ENCODE assay signal across 9 cellular contexts in genomic region chr5:62720036-62720441, GRCh38.
DNase-seq lines count a peak whose midpoint lies in the region; ATAC-seq and TF ChIP-seq lines count a peak whose summit lies in the region.
"Had no signal": no experiment of that assay in that cellular context is flagged by ENCODE, and none has a peak within 500 bp of the region (broad histone marks: within the 10 kb centered on the region; RNA-seq: fewer than 3 reads in every experiment).

No MANE protein-coding gene starts in this region.

- H3K4me3 ChIP-seq in AG04450 (ENCODE audit: low read depth, low read length) (no peak overlapping the region), GM12864 (ENCODE audit: low read depth, low read length) (no peak overlapping the region), GM23338 (no peak overlapping the region)
- H3K4me3 ChIP-seq: heart right ventricle had no signal

- H4K20me1 ChIP-seq in GM23338 (replicated peaks; ENCODE audit: insufficient read depth), result no peaks in the 10 kb centered on the region

- no peak overlapping the region for H3K27ac ChIP-seq in AG04450 (ENCODE audit: low read depth, low read length)
- H3K27ac ChIP-seq in GM23338 (ENCODE audit: low read depth), result no peak overlapping the region
- H3K27ac ChIP-seq: heart right ventricle had no signal

- H3K36me3 ChIP-seq in GM23338 (ENCODE audit: insufficient read depth), result no peaks in the 10 kb centered on the region
- H3K36me3 ChIP-seq: heart right ventricle had no signal

- H3K4me2 ChIP-seq in GM23338, result no peak overlapping the region

- peaks cover 31% of the 10 kb centered on the region for H3K4me1 ChIP-seq in GM23338 (ENCODE audit: insufficient read depth)

- peaks cover 2% of the 10 kb centered on the region for H3K27me3 Mint-ChIP-seq in GM23338 (ENCODE audit: insufficient read depth, low read depth, poor library complexity)
- H3K27me3 Mint-ChIP-seq in osteocyte (ENCODE audit: unreplicated experiment), result no peaks in the 10 kb centered on the region

- H3K4me3 Mint-ChIP-seq in GM23338 (no peak overlapping the region), osteocyte (ENCODE audit: unreplicated experiment) (no peak overlapping the region)

- H3K9me3 ChIP-seq in AG04450 (ENCODE audit: control insufficient read depth, insufficient read depth, low read length), result no peaks in the 10 kb centered on the region
- H3K9me3 ChIP-seq: heart right ventricle had no signal

- CTCF ChIA-PET in AG04450 (lab: Charles Lee), result no interaction called here

- H3K4me1 Mint-ChIP-seq in GM23338, result peaks cover 34% of the 10 kb centered on the region
- peaks cover 6% of the 10 kb centered on the region for H3K4me1 Mint-ChIP-seq in osteocyte (ENCODE audit: unreplicated experiment)

- peak; percentile 94 for ATAC-seq in GM23338

- POLR2A ChIA-PET in AG04450 (lab: Yijun Ruan, JAX), result no interaction called here

- H2AFZ ChIP-seq in GM23338, result no peak overlapping the region

- H3K36me3 Mint-ChIP-seq in GM23338 (ENCODE audit: low read depth) (0 out of 3 replicates have a peak, but pooled peaks cover 3% of the 10 kb centered on the region), osteocyte (ENCODE audit: unreplicated experiment) (no peaks in the 10 kb centered on the region)

- no peaks in the 10 kb centered on the region for H3K79me2 ChIP-seq in GM23338 (replicated peaks; ENCODE audit: insufficient read depth)

- H3K27me3 ChIP-seq in AG04450 (ENCODE audit: control insufficient read depth, insufficient read depth, low read length) (no peaks in the 10 kb centered on the region), GM23338 (ENCODE audit: insufficient read depth) (no peaks in the 10 kb centered on the region)
- H3K27me3 ChIP-seq: heart right ventricle had no signal

- DNase-seq in AG04450 (ENCODE audit: low read depth, low spot score), result peak; percentile 11
- DNase-seq in GM12864 (ENCODE audit: low read depth), result peak; percentile 0
- peak; percentile 77 for DNase-seq in GM23338 (ENCODE audit: low spot score)
- DNase-seq in activated T-cell treated with anti-CD3 and anti-CD28 coated beads, Interleukin-2, amount 50 U/mL, for 48 hours, result peak; percentile 25 to 35
- peak; percentile 23 for DNase-seq in medulla oblongata (ENCODE audit: extremely low spot score)
- DNase-seq in osteocyte (ENCODE audit: extremely low spot score, unreplicated experiment), result no peak
- DNase-seq in activated CD4-positive, CD25-positive, alpha-beta regulatory T cell treated with anti-CD3 and anti-CD28 coated beads, Interleukin-2, amount 50 U/mL, for 72 hours, result no peak
- DNase-seq: heart right ventricle had no signal

- peak; percentile 52 for TF ChIP-seq CTCF in AG04450 (IDR thresholded peaks at IDR 0.05; ENCODE audit: low read depth, low read length)
- TF ChIP-seq CTCF in GM12864 (IDR thresholded peaks at IDR 0.05; ENCODE audit: low read depth, low read length, missing control alignments), result peak; percentile 59
- peak; percentile 50 to 60 for TF ChIP-seq CTCF in GM23338 (conservative IDR thresholded peaks at IDR 0.05; ENCODE audit: low read depth in 2 of 2)
- no peak for TF ChIP-seq CTCF in osteocyte (IDR thresholded peaks at IDR 0.05)

- H3K27ac Mint-ChIP-seq in GM23338 (no peak overlapping the region), osteocyte (ENCODE audit: unreplicated experiment) (no peak overlapping the region)

- H3K9me2 ChIP-seq in GM23338 (ENCODE audit: insufficient read depth), result peaks cover 7% of the 10 kb centered on the region

- no peak for TF ChIP-seq EP300 in Ishikawa (IDR thresholded peaks at IDR 0.05; ENCODE audit: borderline replicate concordance)

- H3K9me3 Mint-ChIP-seq in GM23338 (no peaks in the 10 kb centered on the region), osteocyte (ENCODE audit: unreplicated experiment) (no peaks in the 10 kb centered on the region)

- TF ChIP-seq RAD21 in Ishikawa (IDR thresholded peaks at IDR 0.05; ENCODE audit: low read depth), result peak; percentile 41

- no peaks in the 10 kb centered on the region for H3F3A ChIP-seq in GM23338 (replicated peaks; ENCODE audit: low read depth)

TF ChIP-seq in GM23338, 12 proteins besides CTCF, POLR2A, EP300 and RAD21 (continues in another document):
- no peak for TF ChIP-seq NANOG (IDR thresholded peaks at IDR 0.05; ENCODE audit: borderline replicate concordance)
- no peak for TF ChIP-seq JUNB (IDR thresholded peaks at IDR 0.05; ENCODE audit: unreplicated experiment)
- no peak for TF ChIP-seq ZNF114 (CRISPR knock-in tag; IDR thresholded peaks at IDR 0.05)
- TF ChIP-seq STAT1 (IDR thresholded peaks at IDR 0.05; ENCODE audit: unreplicated experiment), result no peak
- no peak for TF ChIP-seq CREB1 (CRISPR knock-in tag; IDR thresholded peaks at IDR 0.05; ENCODE audit: low read depth)
- no peak for TF ChIP-seq ETS1 (IDR thresholded peaks at IDR 0.05)
- no peak for TF ChIP-seq POLR2AphosphoS5 (IDR thresholded peaks at IDR 0.05; ENCODE audit: low read depth)

TF ChIP-seq in Ishikawa, 13 proteins besides CTCF, POLR2A, EP300 and RAD21:
- TF ChIP-seq TEAD4 (IDR thresholded peaks at IDR 0.05) (no peak), NFIC (IDR thresholded peaks at IDR 0.05) (no peak)
- TF ChIP-seq, protein P1, sequence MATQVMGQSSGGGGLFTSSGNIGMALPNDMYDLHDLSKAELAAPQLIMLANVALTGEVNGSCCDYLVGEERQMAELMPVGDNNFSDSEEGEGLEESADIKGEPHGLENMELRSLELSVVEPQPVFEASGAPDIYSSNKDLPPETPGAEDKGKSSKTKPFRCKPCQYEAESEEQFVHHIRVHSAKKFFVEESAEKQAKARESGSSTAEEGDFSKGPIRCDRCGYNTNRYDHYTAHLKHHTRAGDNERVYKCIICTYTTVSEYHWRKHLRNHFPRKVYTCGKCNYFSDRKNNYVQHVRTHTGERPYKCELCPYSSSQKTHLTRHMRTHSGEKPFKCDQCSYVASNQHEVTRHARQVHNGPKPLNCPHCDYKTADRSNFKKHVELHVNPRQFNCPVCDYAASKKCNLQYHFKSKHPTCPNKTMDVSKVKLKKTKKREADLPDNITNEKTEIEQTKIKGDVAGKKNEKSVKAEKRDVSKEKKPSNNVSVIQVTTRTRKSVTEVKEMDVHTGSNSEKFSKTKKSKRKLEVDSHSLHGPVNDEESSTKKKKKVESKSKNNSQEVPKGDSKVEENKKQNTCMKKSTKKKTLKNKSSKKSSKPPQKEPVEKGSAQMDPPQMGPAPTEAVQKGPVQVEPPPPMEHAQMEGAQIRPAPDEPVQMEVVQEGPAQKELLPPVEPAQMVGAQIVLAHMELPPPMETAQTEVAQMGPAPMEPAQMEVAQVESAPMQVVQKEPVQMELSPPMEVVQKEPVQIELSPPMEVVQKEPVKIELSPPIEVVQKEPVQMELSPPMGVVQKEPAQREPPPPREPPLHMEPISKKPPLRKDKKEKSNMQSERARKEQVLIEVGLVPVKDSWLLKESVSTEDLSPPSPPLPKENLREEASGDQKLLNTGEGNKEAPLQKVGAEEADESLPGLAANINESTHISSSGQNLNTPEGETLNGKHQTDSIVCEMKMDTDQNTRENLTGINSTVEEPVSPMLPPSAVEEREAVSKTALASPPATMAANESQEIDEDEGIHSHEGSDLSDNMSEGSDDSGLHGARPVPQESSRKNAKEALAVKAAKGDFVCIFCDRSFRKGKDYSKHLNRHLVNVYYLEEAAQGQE (IDR thresholded peaks at IDR 0.05; ENCODE audit: low read depth), result no peak
- TF ChIP-seq, protein P2, sequence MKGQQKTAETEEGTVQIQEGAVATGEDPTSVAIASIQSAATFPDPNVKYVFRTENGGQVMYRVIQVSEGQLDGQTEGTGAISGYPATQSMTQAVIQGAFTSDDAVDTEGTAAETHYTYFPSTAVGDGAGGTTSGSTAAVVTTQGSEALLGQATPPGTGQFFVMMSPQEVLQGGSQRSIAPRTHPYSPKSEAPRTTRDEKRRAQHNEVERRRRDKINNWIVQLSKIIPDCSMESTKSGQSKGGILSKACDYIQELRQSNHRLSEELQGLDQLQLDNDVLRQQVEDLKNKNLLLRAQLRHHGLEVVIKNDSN (IDR thresholded peaks at IDR 0.05), result peak; percentile 60
- TF ChIP-seq, protein P3, sequence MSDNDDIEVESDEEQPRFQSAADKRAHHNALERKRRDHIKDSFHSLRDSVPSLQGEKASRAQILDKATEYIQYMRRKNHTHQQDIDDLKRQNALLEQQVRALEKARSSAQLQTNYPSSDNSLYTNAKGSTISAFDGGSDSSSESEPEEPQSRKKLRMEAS (IDR thresholded peaks at IDR 0.05), result peak; percentile 80

Comparison
In these comparisons a context has a peak if more than half of its experiments do, and no peak if none do; other contexts are left out.
1. DNase-seq: peak in AG04450 (single experiment), GM12864 (single experiment), GM23338 (single experiment), activated T-cell treated with anti-CD3 and anti-CD28 coated beads, Interleukin-2, amount 50 U/mL, for 48 hours (2 of 2) and medulla oblongata (single experiment); none in osteocyte (single experiment) and activated CD4-positive, CD25-positive, alpha-beta regulatory T cell treated with anti-CD3 and anti-CD28 coated beads, Interleukin-2, amount 50 U/mL, for 72 hours (single experiment).